ENCODE assay signal across 8 cellular contexts in the genomic region with DNA sequence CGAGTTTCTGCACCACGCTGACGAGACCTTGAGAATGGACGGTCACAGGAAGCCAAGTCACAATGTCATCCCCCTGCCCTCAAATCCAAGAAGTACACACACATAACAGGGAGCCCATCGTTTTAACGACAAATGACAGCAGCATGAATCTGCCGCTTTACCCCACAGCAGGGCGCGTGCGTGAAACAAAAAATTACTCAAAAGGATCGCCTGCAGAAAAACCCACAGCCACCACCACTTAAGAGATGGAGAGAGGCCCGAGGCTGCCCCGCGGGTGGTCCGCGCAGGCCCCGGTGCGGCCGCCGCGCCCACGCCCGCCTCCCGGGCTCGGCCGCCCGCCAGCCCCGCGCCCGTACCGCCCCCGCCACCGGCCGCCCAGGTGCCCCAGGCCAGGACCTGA. TPM values are rescaled to one million over a fixed set of nuclear protein-coding genes. Genes with fewer than 3 reads are reported as not detected.
DNase-seq lines count a peak whose midpoint lies in the region; ATAC-seq, FAIRE-seq and TF ChIP-seq lines count a peak whose summit lies in the region.
"Not testable (repeated sequence)": the region's sequence is repeated elsewhere in the genome, so short reads cannot be mapped to it uniquely, and the experiment has no call there.

No MANE protein-coding gene starts in this region.

- not testable (repeated sequence) for H3K36me3 ChIP-seq in GM06990 (ENCODE audit: control insufficient read depth, insufficient read depth, low read length); NT2/D1 (ENCODE audit: insufficient read depth, insufficient read length, low read length); astrocyte (ENCODE audit: insufficient read depth, low read length); skeletal muscle satellite cell (ENCODE audit: insufficient read depth, low read length); upper lobe of right lung
- H3K36me3 ChIP-seq in esophagus squamous epithelium = peaks cover 0 to 19% (median 0%) of the 10 kb centered on the region in 3 donors

- peaks cover 22% of the 10 kb centered on the region for H3K79me2 ChIP-seq in astrocyte (ENCODE audit: insufficient read depth, low read length)

- H3K9ac ChIP-seq in NT2/D1 (ENCODE audit: insufficient read length, low read depth) = not testable (repeated sequence)
- H3K9ac ChIP-seq in astrocyte (ENCODE audit: low read length) (peak overlapping the region; percentile 73), skeletal muscle satellite cell (ENCODE audit: low read depth, low read length) (peak overlapping the region; percentile 65)

- not testable (repeated sequence) for H3K27me3 Mint-ChIP-seq in astrocyte (ENCODE audit: low read depth, unreplicated experiment); memory B cell

- intact Hi-C loops in esophagus squamous epithelium (cut with DNase I); upper lobe of right lung (cut with DNase I): not testable (repeated sequence)

- WGBS in esophagus squamous epithelium, 2 donors = 0% methylated on average over 3 of the region's 34 CpGs; no CpG with 5 or more reads in 1 of the 2 donors

- H3K4me3 Mint-ChIP-seq in astrocyte (ENCODE audit: unreplicated experiment) (peak overlapping the region; percentile 100), memory B cell (peak overlapping the region; percentile 97)

- H3K9me3 ChIP-seq in NT2/D1 (ENCODE audit: insufficient read depth, low read length); astrocyte (ENCODE audit: insufficient read depth, low read depth, low read length); esophagus squamous epithelium; skeletal muscle satellite cell (replicated peaks; ENCODE audit: low read length); upper lobe of right lung: not testable (repeated sequence)

- H3K4me3 ChIP-seq in GM06990 (replicated peaks; ENCODE audit: low read depth, low read length) (peak overlapping the region; percentile 43; the same call in 1 of the 2 replicates), NT2/D1 (ENCODE audit: insufficient read length, low read depth) (peak overlapping the region; percentile 21), astrocyte (ENCODE audit: insufficient read depth, low read depth, low read length) (peak overlapping the region; percentile 52), esophagus squamous epithelium (peak overlapping the region in 3 of 4 donors; percentile 39 to 59 (median 44)), skeletal muscle satellite cell (ENCODE audit: low read length) (peak overlapping the region; percentile 62), upper lobe of right lung (peak overlapping the region; percentile 40)

- not testable (repeated sequence) for H2AFZ ChIP-seq in astrocyte (ENCODE audit: low read depth, low read length)

- not testable (repeated sequence) for ATAC-seq in memory B cell (ENCODE audit: low read depth); upper lobe of right lung

- not testable (repeated sequence) for H3K4me1 ChIP-seq in NT2/D1 (ENCODE audit: insufficient read depth, insufficient read length); astrocyte (ENCODE audit: insufficient read depth, low read length); esophagus squamous epithelium; skeletal muscle satellite cell (ENCODE audit: control insufficient read depth, insufficient read depth, low read length); upper lobe of right lung

- H3K36me3 Mint-ChIP-seq in astrocyte (ENCODE audit: low read depth, unreplicated experiment); memory B cell: not testable (repeated sequence)

- H4K20me1 ChIP-seq in astrocyte (ENCODE audit: insufficient read depth, low read length) = not testable (repeated sequence)

- H3K27ac Mint-ChIP-seq in astrocyte (ENCODE audit: unreplicated experiment) (peak overlapping the region; percentile 94), memory B cell (peak overlapping the region; percentile 94)

- H3K4me1 Mint-ChIP-seq in astrocyte (ENCODE audit: low read depth, unreplicated experiment); memory B cell: not testable (repeated sequence)

- H3K4me2 ChIP-seq in astrocyte (ENCODE audit: low read length) (peak overlapping the region; percentile 75), skeletal muscle satellite cell (ENCODE audit: low read length) (peak overlapping the region; percentile 70)

- not testable (repeated sequence) for FAIRE-seq in astrocyte (lab: Jason Lieb, UNC)

- not testable (repeated sequence) for TF ChIP-seq POLR2A in esophagus squamous epithelium (IDR thresholded peaks at IDR 0.05)

- not testable (repeated sequence) for H3K27me3 ChIP-seq in GM06990 (replicated peaks; ENCODE audit: control insufficient read depth, insufficient read depth, low read length); NT2/D1 (ENCODE audit: insufficient read depth, insufficient read length); astrocyte (ENCODE audit: insufficient read depth, low read length); esophagus squamous epithelium; skeletal muscle satellite cell (ENCODE audit: control insufficient read depth, insufficient read depth, low read length); upper lobe of right lung

- not testable (repeated sequence) for H3K27ac ChIP-seq in astrocyte (ENCODE audit: low read depth, low read length); upper lobe of right lung
- peak overlapping the region in 3 of 4 donors; percentile 50 to 67 (median 52) for H3K27ac ChIP-seq in esophagus squamous epithelium

- not testable (repeated sequence) for H3K9me3 Mint-ChIP-seq in astrocyte (ENCODE audit: unreplicated experiment); memory B cell

- not testable (repeated sequence) for DNase-seq in GM06990 (ENCODE audit: extremely low read depth, insufficient read length); NT2/D1 (ENCODE audit: low read depth, low spot score); astrocyte (ENCODE audit: low read depth); esophagus squamous epithelium (lab: John Stamatoyannopoulos, UW); memory B cell (ENCODE audit: low spot score in 2 of 2); upper lobe of right lung
- DNase-seq in activated CD4-positive, alpha-beta T cell treated with anti-CD3 and anti-CD28 coated beads, Interleukin-2, amount 50 U/mL, for 48 hours = peak; percentile 10 to 16

- not testable (repeated sequence) for TF ChIP-seq CTCF in GM06990 (IDR thresholded peaks at IDR 0.05; ENCODE audit: insufficient read depth, low read length, poor library complexity, severe bottlenecking); astrocyte (IDR thresholded peaks at IDR 0.05; ENCODE audit: insufficient read depth, low read depth, low read length); esophagus squamous epithelium (IDR thresholded peaks at IDR 0.05); upper lobe of right lung (IDR thresholded peaks at IDR 0.05)

RNA-seq across cellular contexts. Expression of gene HERC2, which starts 0.3 kb away (rescaled TPM):
- total RNA-seq in astrocyte = 61.5 and 63.3 TPM in 2 replicates
- total RNA-seq in esophagus squamous epithelium = 10 to 100 TPM; 32.2 to 45.0 (median 39.2) TPM
- 32.1 and 33.5 TPM in 2 replicates for total RNA-seq in skeletal muscle satellite cell (2012; rRNA removed)
- total RNA-seq in upper lobe of right lung = 56.9 TPM

RNA-seq across cellular contexts. Expression of gene GOLGA6L24, which starts 36.2 kb away (rescaled TPM):
- total RNA-seq in astrocyte (not detected in 2 replicates), esophagus squamous epithelium (not detected), upper lobe of right lung (not detected)
- total RNA-seq in skeletal muscle satellite cell (2012; rRNA removed) = not detected in 2 replicates

RNA-seq across cellular contexts. Expression of gene GOLGA8F, which starts 56.8 kb away (rescaled TPM):
- total RNA-seq in astrocyte (not detected in 2 replicates), esophagus squamous epithelium (not detected), upper lobe of right lung (not detected)
- total RNA-seq in skeletal muscle satellite cell (2012; rRNA removed) = not detected in 2 replicates
